8 cellular contexts compared by ENCODE assay signal in the genomic region with DNA sequence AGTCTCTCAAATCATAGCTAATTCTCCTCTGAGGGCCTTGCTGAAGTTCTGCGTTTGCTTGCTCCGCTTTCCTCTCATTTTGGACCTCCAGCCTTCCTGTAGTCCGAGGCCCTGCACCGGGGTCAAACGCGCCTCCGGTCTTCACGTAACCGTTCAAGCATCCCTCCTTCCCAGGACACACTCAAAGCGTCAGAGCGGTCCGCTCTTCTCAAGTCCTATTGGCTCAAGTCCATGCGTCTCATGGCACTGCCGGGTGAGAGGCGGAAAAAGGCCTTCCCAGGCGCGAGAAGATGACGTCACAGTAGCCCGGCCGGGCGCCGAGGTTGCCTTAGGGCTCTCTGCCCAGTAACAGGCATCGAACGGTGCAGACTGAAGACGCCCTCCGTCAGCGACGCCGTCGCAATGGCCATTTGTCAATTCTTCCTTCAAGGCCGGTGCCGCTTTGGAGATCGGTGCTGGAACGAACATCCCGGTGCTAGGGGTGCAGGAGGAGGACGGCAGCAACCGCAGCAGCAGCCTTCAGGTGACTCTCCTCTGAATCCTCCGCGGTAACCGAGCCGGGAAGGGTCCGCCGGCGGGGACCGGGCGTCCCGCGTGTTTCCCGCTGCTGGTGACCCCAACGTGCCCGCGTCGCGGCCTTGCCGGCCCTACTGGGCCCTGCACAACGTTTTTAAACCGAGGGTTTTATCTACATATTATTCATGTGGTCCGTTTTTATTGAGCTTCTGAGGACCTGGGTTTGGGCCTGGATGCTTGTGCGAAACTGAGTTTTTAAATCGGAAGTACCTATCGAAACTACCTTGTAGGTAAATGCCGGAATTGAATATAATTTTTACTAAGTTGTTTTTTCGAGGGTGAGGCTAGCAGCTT. TPM values are rescaled to one million over a fixed set of nuclear protein-coding genes. Genes with fewer than 3 reads are reported as not detected.
DNase-seq lines count a peak whose midpoint lies in the region; ATAC-seq and TF ChIP-seq lines count a peak whose summit lies in the region.

A gene with protein sequence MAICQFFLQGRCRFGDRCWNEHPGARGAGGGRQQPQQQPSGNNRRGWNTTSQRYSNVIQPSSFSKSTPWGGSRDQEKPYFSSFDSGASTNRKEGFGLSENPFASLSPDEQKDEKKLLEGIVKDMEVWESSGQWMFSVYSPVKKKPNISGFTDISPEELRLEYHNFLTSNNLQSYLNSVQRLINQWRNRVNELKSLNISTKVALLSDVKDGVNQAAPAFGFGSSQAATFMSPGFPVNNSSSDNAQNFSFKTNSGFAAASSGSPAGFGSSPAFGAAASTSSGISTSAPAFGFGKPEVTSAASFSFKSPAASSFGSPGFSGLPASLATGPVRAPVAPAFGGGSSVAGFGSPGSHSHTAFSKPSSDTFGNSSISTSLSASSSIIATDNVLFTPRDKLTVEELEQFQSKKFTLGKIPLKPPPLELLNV (plus strand): TSS at position 365 of the 870 bp plus-strand sequence. CDS start 38 bp downstream, at position 403.

- peak within 1 kb of the TSS; percentile 85 for H3K27ac ChIP-seq in Karpas-422 (ENCODE audit: low read length)
- peak within 1 kb of the TSS; percentile 93 to 97 (median 94) for H3K27ac ChIP-seq in esophagus squamous epithelium

- 0 out of 2 replicates have a peak, but pooled peaks cover 3% of the 10 kb centered on the region for H4K20me1 ChIP-seq in Karpas-422 (ENCODE audit: insufficient read depth, low read depth, low read length)

- TF ChIP-seq POLR2A in esophagus squamous epithelium (IDR thresholded peaks at IDR 0.05) = peak in 3 of 4 donors; percentile 68 to 82 (median 71)

- H3K9me2 ChIP-seq in Karpas-422 (replicated peaks; ENCODE audit: insufficient read depth, low read length) = no peaks in the 10 kb centered on the region

- H3K9ac ChIP-seq in Karpas-422 (ENCODE audit: low read length) = peak within 1 kb of the TSS; percentile 96

- H3K36me3 ChIP-seq in Karpas-422 (ENCODE audit: insufficient read depth, low read length) (peaks cover 25% of the 10 kb centered on the region), esophagus squamous epithelium (peaks cover 0 to 17% (median 0%) of the 10 kb centered on the region in 3 donors)

- H3K4me3 ChIP-seq in Karpas-422 (ENCODE audit: low read length) (peak within 1 kb of the TSS; percentile 99), esophagus squamous epithelium (peak within 1 kb of the TSS; percentile 79 to 94 (median 86))

- H3K79me2 ChIP-seq in Karpas-422 (ENCODE audit: low read length) = peaks cover 54% of the 10 kb centered on the region

- WGBS in esophagus squamous epithelium, 2 donors = 1 to 2% methylated on average over 29 to 36 of the region's 63 CpGs

- H3K27me3 ChIP-seq in Karpas-422 (ENCODE audit: low read length) = no peaks in the 10 kb centered on the region
- no peaks in the 10 kb centered on the region for H3K27me3 ChIP-seq in esophagus squamous epithelium

- H3K9me3 ChIP-seq in Karpas-422 (ENCODE audit: low read length) = no peaks in the 10 kb centered on the region
- H3K9me3 ChIP-seq in esophagus squamous epithelium = no peaks in the 10 kb centered on the region

- H2AFZ ChIP-seq in Karpas-422 (ENCODE audit: low read length) = peak within 1 kb of the TSS; percentile 79

- intact Hi-C loops in esophagus squamous epithelium (cut with DNase I) = loop anchor here (10.0 kb wide), 1 partner anchor 73 kb away; no protein-coding TSS in a partner anchor

- peak within 1 kb of the TSS; percentile 95 for H3K4me2 ChIP-seq in Karpas-422 (ENCODE audit: low read depth, low read length, poor library complexity, severe bottlenecking)

- H3K4me1 ChIP-seq in Karpas-422 (ENCODE audit: low read length) (peaks cover 28% of the 10 kb centered on the region), esophagus squamous epithelium (peaks cover 12 to 54% (median 15%) of the 10 kb centered on the region in 3 donors)

- ATAC-seq in GM21825 (IDR thresholded peaks at IDR 0.05; ENCODE audit: unreplicated experiment) = peak; percentile 95

- peak in 1 of 6 experiments; percentile 9 for TF ChIP-seq CTCF in esophagus squamous epithelium (IDR thresholded peaks at IDR 0.05)

- DNase-seq in DMS79 treated with DMSO at 0.1 percent for 48 hours (lab: John Stamatoyannopoulos, UW) (peak; percentile 97), Karpas-422 (peak; percentile 100), RKO (ENCODE audit: low spot score) (peak; percentile 100), activated T-helper 1 cell treated with Interleukin-2 at 50 U/mL for 16 hours (ENCODE audit: low read depth) (peak; percentile 90), esophagus squamous epithelium (lab: John Stamatoyannopoulos, UW) (peak; percentile 70), myocyte (ENCODE audit: low read depth) (peak; percentile 100)
- DNase-seq in stimulated activated CD8-positive, alpha-beta memory T cell treated with anti-CD3 and anti-CD28 coated beads, Interleukin-7, amount 100 ng/mL, for 48 hours (ENCODE audit: extremely low read depth in 1 of 2, low read depth in 1 of 2) = peak; percentile 91 to 96

RNA-seq across cellular contexts. Expression of the gene that starts here (rescaled TPM):
- total RNA-seq in Karpas-422 (2014; rRNA removed; shearing (Covaris generic); ENCODE audit: low replicate concordance) = 68.6 and 94.8 TPM in 2 replicates
- total RNA-seq in esophagus squamous epithelium (10 to 100 TPM; 15.5 to 34.3 (median 29.1) TPM), myocyte (64.1 and 70.2 TPM in 2 replicates)
- 26.6 TPM for polyA plus RNA-seq in myocyte (2012)

Comparison
In these comparisons a context has a peak if more than half of its experiments do, and no peak if none do; other contexts are left out.
1. Peak in every context shown above with its lines: DNase-seq, ATAC-seq, H3K4me3 ChIP-seq and H3K27ac ChIP-seq.